8 cellular contexts compared by ENCODE assay signal in the genomic region with DNA sequence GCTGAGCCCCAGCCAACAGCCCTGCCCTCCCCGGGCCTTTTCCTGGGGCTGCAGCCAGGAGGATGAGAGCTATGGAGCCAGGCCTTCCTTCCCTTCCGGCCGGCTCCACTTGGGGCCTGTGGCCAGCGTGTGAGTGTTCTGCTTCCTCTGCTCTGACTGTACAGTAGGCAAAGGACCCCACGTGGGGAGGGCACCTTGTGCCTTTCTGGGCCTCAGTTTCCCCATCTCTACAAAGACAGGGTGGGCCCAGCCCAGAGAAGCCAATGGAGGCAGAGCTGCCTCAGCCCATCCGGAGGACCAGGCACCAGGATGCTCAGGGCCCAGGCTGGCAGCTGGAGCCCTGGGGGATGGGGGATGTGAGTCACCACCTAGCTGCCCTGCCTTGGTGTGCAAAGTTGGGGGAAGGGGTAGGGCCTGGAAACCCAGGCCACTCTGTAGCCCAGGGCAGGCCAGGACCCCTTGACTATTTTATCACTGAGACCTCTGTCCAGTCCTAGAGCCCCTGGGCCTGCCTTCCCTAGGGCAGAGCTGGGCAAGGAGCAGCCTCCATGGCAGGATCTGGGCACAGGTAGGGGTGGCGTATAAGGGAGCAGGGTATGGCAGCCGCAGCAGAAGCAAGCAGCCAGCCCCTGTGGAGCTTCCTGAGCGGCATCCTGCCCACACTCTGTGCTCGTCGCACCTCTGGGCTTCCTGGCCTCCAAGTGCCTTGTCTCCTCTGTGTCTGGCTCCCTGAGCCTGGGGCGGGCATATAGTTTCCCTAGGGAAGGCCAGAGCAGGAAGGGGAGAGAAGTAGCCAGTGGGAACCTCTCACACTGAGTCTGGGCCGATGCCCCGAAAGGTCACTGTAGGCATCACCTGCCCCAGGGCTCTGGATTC. TPM values are rescaled to one million over a fixed set of nuclear protein-coding genes. Genes with fewer than 3 reads are reported as not detected.
A peak's percentile ranks its signal among the peaks of the same experiment; 100 is the strongest.
DNase-seq lines count a peak whose midpoint lies in the region; ATAC-seq and TF ChIP-seq lines count a peak whose summit lies in the region.

No MANE protein-coding gene starts in this region.

- H3K9ac ChIP-seq in adipocyte (ENCODE audit: low read length) = peak overlapping the region; percentile 53

- H3K27ac ChIP-seq in aorta (ENCODE audit: low read depth in 1 of 2, low read length in 2 of 2) = peak overlapping the region in 1 of 2 donors; percentile 43

- 40 to 46% methylated on average over 14 of the region's 14 CpGs for WGBS in aorta, 2 donors

- H3K36me3 ChIP-seq in adipocyte (ENCODE audit: control insufficient read depth, insufficient read depth, low read length, severe bottlenecking) (no peaks in the 10 kb centered on the region), mucosa of descending colon (ENCODE audit: low read depth) (no peaks in the 10 kb centered on the region), aorta (ENCODE audit: control insufficient read depth in 1 of 2, insufficient read depth in 2 of 2, low read length in 1 of 2) (no peaks in the 10 kb centered on the region)

- no peak overlapping the region for H3K4me3 ChIP-seq in adipocyte (ENCODE audit: low read length)
- H3K4me3 ChIP-seq in mucosa of descending colon = no peak overlapping the region
- no peak overlapping the region for H3K4me3 ChIP-seq in aorta (ENCODE audit: low read length in 2 of 2)

- TF ChIP-seq CTCF in mucosa of descending colon (IDR thresholded peaks at IDR 0.05) = no peak

- H3K4me1 ChIP-seq in adipocyte (ENCODE audit: control insufficient read depth, insufficient read depth, low read length) (peaks cover 11% of the 10 kb centered on the region), mucosa of descending colon (ENCODE audit: low read depth) (no peaks in the 10 kb centered on the region), aorta (ENCODE audit: control insufficient read depth in 1 of 2, insufficient read depth in 2 of 2, low read length in 2 of 2) (no peaks in the 10 kb centered on the region)

- DNase-seq in Right ventricle myocardium inferior (ENCODE audit: missing footprints) (no peak), cardiac septum (ENCODE audit: low spot score) (no peak), adipocyte (ENCODE audit: low read depth) (no peak), mucosa of descending colon (peak in 1 of 3 donors; percentile 71), aorta (peak; percentile 77 to 84), NCI-H1417 (lab: John Stamatoyannopoulos, UW) (no peak), GF-D8 (lab: John Stamatoyannopoulos, UW) (no peak)

- intact Hi-C loops in Right ventricle myocardium inferior (cut with DNase I) = no loop called here
- intact Hi-C loops in cardiac septum (cut with DNase I) = no loop called here
- intact Hi-C loops in mucosa of descending colon (cut with DNase I, micrococcal nuclease) = no loop called here
- intact Hi-C loops in aorta (cut with DNase I) = loop anchor here in 1 of 2 donors (1.0 kb wide), 1 partner anchor 75 kb away; a partner anchor contains a TSS

- H3K9me3 ChIP-seq in adipocyte (ENCODE audit: control insufficient read depth, low read length) (no peaks in the 10 kb centered on the region), mucosa of descending colon (no peaks in the 10 kb centered on the region), aorta (ENCODE audit: control insufficient read depth, low read length) (no peaks in the 10 kb centered on the region)

- H3K27me3 ChIP-seq in adipocyte (replicated peaks; ENCODE audit: control insufficient read depth, insufficient read depth, low read length) (peaks cover 10% of the 10 kb centered on the region), aorta (ENCODE audit: control insufficient read depth in 1 of 2, insufficient read depth in 2 of 2, low read length in 1 of 2) (no peaks in the 10 kb centered on the region)

- ATAC-seq in Right ventricle myocardium inferior = peak; percentile 56
- ATAC-seq in mucosa of descending colon = peak; percentile 49
- peak; percentile 72 for ATAC-seq in aorta (ENCODE audit: low FRiP score)
- ATAC-seq in HG03095 (IDR thresholded peaks at IDR 0.05; ENCODE audit: unreplicated experiment) = no peak

RNA-seq across cellular contexts. Expression of a gene that starts 1.8 kb away (rescaled TPM):
- total RNA-seq in Right ventricle myocardium inferior = 4.5 TPM
- total RNA-seq in cardiac septum = 2.7 TPM
- total RNA-seq in mucosa of descending colon = 1 to 10 TPM; 4.4 to 8.2 (median 6.3) TPM
- total RNA-seq in aorta = 10 to 100 TPM; 14.1 to 42.9 TPM
- 10 to 100 TPM; 16.5 to 30.4 TPM for polyA plus RNA-seq in aorta

Comparison
In these comparisons a context has a peak if more than half of its experiments do, and no peak if none do; other contexts are left out.
1. DNase-seq: peak in aorta (2 of 2); none in Right ventricle myocardium inferior (single experiment), cardiac septum (single experiment), adipocyte (single experiment), NCI-H1417 (0 of 3) and GF-D8 (single experiment).